13 cellular contexts compared by ENCODE assay signal in genomic region chr7:150663802-150664494, GRCh38. TPM values are rescaled to one million over a fixed set of nuclear protein-coding genes. Genes with fewer than 3 reads are reported as not detected.
A peak's percentile ranks its signal among the peaks of the same experiment; 100 is the strongest.
DNase-seq lines count a peak whose midpoint lies in the region; ATAC-seq lines count a peak whose summit lies in the region.
"Had no signal": no experiment of that assay in that cellular context is flagged by ENCODE, and none has a peak within 500 bp of the region (broad histone marks: within the 10 kb centered on the region; RNA-seq: fewer than 3 reads in every experiment).

No MANE protein-coding gene starts in this region.

- peaks cover 1 to 19% (median 13%) of the 10 kb centered on the region in 3 donors for H3K36me3 Mint-ChIP-seq in CD8-positive, alpha-beta memory T cell
- peaks cover 20% of the 10 kb centered on the region for H3K36me3 Mint-ChIP-seq in effector memory CD8-positive, alpha-beta T cell (ENCODE audit: insufficient read depth)

- CTCF ChIA-PET in CD8-positive, alpha-beta memory T cell (lab: Charles Lee) = interaction anchor here (0.7 to 1.4 kb wide), 2 partner anchors 52 to 59 kb away, joined by 3 read pairs; no protein-coding TSS in a partner anchor

- H3K4me3 Mint-ChIP-seq in CD8-positive, alpha-beta memory T cell = peak overlapping the region; percentile 13 to 81 (median 71)
- peak overlapping the region; percentile 57 to 69 for H3K4me3 Mint-ChIP-seq in effector memory CD8-positive, alpha-beta T cell

- DNase-seq in CD8-positive, alpha-beta memory T cell = peak in 3 of 5 donors; percentile 10 to 64 (median 54)
- DNase-seq in NK-92 (lab: John Stamatoyannopoulos, UW; ENCODE audit: unreplicated experiment) (peak; percentile 11), NCI-H774 (lab: John Stamatoyannopoulos, UW) (no peak), DMS 273 treated with DMSO at 0.1 percent for 48 hours (lab: John Stamatoyannopoulos, UW) (no peak)
- peak in 1 of 3 experiments; percentile 21 for DNase-seq in effector memory CD8-positive, alpha-beta T cell
- DNase-seq: cerebellar nuclear complex, GM23248, NCI-H1930, PC-9, T1000 had no signal

- H3K4me1 ChIP-seq in CD8-positive, alpha-beta memory T cell (ENCODE audit: insufficient read depth, low read length) = peaks cover 78% of the 10 kb centered on the region

- POLR2A ChIA-PET in CD8-positive, alpha-beta memory T cell (lab: Charles Lee) = no interaction called here

- H3K27me3 Mint-ChIP-seq in CD8-positive, alpha-beta memory T cell = no peaks in the 10 kb centered on the region
- no peaks in the 10 kb centered on the region for H3K27me3 Mint-ChIP-seq in effector memory CD8-positive, alpha-beta T cell

- H3K4me3 ChIP-seq in CD8-positive, alpha-beta memory T cell (ENCODE audit: low read length) = peak overlapping the region; percentile 52
- H3K4me3 ChIP-seq: GM23248, PC-9 had no signal

- H3K27ac Mint-ChIP-seq in CD8-positive, alpha-beta memory T cell = peak overlapping the region; percentile 90 to 100 (median 98)
- peak overlapping the region; percentile 97 to 100 for H3K27ac Mint-ChIP-seq in effector memory CD8-positive, alpha-beta T cell

- H3K27me3 ChIP-seq in CD8-positive, alpha-beta memory T cell (ENCODE audit: insufficient read depth, low read length, poor library complexity, severe bottlenecking) = no peaks in the 10 kb centered on the region

- H3K4me1 Mint-ChIP-seq in CD8-positive, alpha-beta memory T cell = peaks cover 80 to 92% (median 88%) of the 10 kb centered on the region in 3 donors
- H3K4me1 Mint-ChIP-seq in effector memory CD8-positive, alpha-beta T cell (ENCODE audit: low read depth in 2 of 2) = peaks cover 61 to 68% of the 10 kb centered on the region in 2 donors

- H3K9me3 Mint-ChIP-seq in CD8-positive, alpha-beta memory T cell = peaks cover 0 to 6% (median 4%) of the 10 kb centered on the region in 5 donors
- H3K9me3 Mint-ChIP-seq in effector memory CD8-positive, alpha-beta T cell = peaks cover 0 to 5% of the 10 kb centered on the region in 2 donors

- H3K36me3 ChIP-seq in CD8-positive, alpha-beta memory T cell (ENCODE audit: insufficient read depth, low read length) = no peaks in the 10 kb centered on the region

- no peaks in the 10 kb centered on the region for H3K9me3 ChIP-seq in CD8-positive, alpha-beta memory T cell (ENCODE audit: low read length)

- ATAC-seq in GM19351 (IDR thresholded peaks at IDR 0.05; ENCODE audit: unreplicated experiment) (peak; percentile 42), GM18870 (IDR thresholded peaks at IDR 0.05; ENCODE audit: unreplicated experiment) (no peak), GM18858 (IDR thresholded peaks at IDR 0.05; ENCODE audit: unreplicated experiment) (no peak)
- ATAC-seq in effector memory CD8-positive, alpha-beta T cell (replicated peaks) = peak; percentile 21

- no peak overlapping the region for H3K27ac ChIP-seq in CD8-positive, alpha-beta memory T cell (ENCODE audit: low read depth, low read length)
- H3K27ac ChIP-seq: GM23248, PC-9 had no signal

RNA-seq across cellular contexts. Expression of gene GIMAP2, which starts 21.6 kb away (rescaled TPM):
- 10 to 100 TPM; 40.4 to 42.9 TPM for total RNA-seq in CD8-positive, alpha-beta memory T cell
- polyA plus RNA-seq in CD8-positive, alpha-beta memory T cell = 88.0 TPM
- total RNA-seq: GM23248 had no signal

RNA-seq across cellular contexts. Expression of gene GIMAP6, which starts 31.8 kb away (rescaled TPM):
- 10 to 100 TPM; 44.9 to 45.8 TPM for total RNA-seq in CD8-positive, alpha-beta memory T cell
- 199 TPM for polyA plus RNA-seq in CD8-positive, alpha-beta memory T cell
- total RNA-seq: GM23248, PC-9 had no signal
- polyA plus RNA-seq: GM23248 had no signal

RNA-seq across cellular contexts. Expression of gene GIMAP1, which starts 52.5 kb away (rescaled TPM):
- total RNA-seq in CD8-positive, alpha-beta memory T cell = 10 to 100 TPM in 1 of 2 experiments, 1 to 10 TPM in 1; 9.8 to 10.0 TPM
- polyA plus RNA-seq in CD8-positive, alpha-beta memory T cell = 86.1 TPM
- total RNA-seq: GM23248, PC-9 had no signal
- polyA plus RNA-seq: GM23248 had no signal

Comparison
In these comparisons a context has a peak if more than half of its experiments do, and no peak if none do; other contexts are left out.
1. DNase-seq: peak in CD8-positive, alpha-beta memory T cell (3 of 5) and NK-92 (single experiment); none in NCI-H774 (single experiment) and DMS 273 treated with DMSO at 0.1 percent for 48 hours (single experiment).
2. ATAC-seq: peak in GM19351 (single experiment) and effector memory CD8-positive, alpha-beta T cell (single experiment); none in GM18870 (single experiment) and GM18858 (single experiment).